ENCODE assay signal across 5 cellular contexts in the genomic region with DNA sequence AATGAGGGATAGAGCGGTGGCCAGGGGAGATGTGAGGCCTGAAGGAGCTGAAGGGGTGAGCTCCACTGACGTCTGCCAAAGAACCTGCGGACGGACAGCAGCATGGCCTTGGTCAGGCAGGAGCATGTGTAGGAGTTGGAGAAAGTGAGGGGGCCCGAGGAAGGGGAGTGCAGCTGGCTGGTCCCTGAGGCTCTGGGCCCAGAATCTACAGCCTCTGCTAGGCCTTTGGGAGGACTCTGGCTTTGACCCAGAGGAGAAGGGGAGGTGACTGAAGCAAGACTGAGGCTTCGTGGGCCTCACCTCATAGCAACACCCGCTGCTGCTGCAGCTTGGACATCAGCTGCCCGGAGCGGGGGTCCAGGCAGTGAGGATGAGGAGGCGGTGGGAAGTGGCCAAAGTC.
"Had no signal": no experiment of that assay in that cellular context is flagged by ENCODE, and none has a peak within 500 bp of the region (broad histone marks: within the 10 kb centered on the region; RNA-seq: fewer than 3 reads in every experiment).

No MANE protein-coding gene starts in this region.

- H3K4me3 Mint-ChIP-seq: GM23338, H9 had no signal

- H3K27ac Mint-ChIP-seq: GM23338, H9 had no signal

- DNase-seq: H9, HCEC 1CT, IMR-90 had no signal

- H3K4me2 ChIP-seq: GM23338 had no signal

- H2AFZ ChIP-seq: GM23338 had no signal

- H3K4me3 ChIP-seq: GM23338, K562 had no signal

- H3K9me3 Mint-ChIP-seq: GM23338, H9 had no signal
